1 cellular context compared by ENCODE assay signal in the genomic region with DNA sequence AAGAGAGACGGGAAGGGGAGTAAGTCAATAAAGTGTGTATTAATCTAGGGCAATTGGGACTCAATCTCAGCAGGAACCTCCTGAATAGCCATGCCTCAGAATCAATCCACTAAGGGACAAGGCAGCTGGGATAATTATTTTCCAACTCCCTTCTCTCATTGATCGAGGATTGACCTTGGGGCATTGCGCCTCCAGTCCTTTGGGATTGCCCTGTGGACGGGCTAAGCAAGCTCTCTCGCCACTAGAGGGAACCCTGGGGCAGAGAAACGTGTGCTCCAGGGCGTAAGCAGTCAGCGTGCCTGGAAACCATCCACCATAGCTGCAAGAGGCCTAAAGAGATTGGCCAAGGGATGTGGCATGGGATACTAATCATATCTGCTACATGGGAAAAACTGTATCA.
A peak's percentile ranks its signal among the peaks of the same experiment; 100 is the strongest.
TF ChIP-seq lines count a peak whose summit lies in the region.

No MANE protein-coding gene starts in this region.

TF ChIP-seq in HepG2, 621 proteins besides CTCF, POLR2A, EP300 and RAD21 (continued from another document and continues in another):
- TF ChIP-seq, protein P1, sequence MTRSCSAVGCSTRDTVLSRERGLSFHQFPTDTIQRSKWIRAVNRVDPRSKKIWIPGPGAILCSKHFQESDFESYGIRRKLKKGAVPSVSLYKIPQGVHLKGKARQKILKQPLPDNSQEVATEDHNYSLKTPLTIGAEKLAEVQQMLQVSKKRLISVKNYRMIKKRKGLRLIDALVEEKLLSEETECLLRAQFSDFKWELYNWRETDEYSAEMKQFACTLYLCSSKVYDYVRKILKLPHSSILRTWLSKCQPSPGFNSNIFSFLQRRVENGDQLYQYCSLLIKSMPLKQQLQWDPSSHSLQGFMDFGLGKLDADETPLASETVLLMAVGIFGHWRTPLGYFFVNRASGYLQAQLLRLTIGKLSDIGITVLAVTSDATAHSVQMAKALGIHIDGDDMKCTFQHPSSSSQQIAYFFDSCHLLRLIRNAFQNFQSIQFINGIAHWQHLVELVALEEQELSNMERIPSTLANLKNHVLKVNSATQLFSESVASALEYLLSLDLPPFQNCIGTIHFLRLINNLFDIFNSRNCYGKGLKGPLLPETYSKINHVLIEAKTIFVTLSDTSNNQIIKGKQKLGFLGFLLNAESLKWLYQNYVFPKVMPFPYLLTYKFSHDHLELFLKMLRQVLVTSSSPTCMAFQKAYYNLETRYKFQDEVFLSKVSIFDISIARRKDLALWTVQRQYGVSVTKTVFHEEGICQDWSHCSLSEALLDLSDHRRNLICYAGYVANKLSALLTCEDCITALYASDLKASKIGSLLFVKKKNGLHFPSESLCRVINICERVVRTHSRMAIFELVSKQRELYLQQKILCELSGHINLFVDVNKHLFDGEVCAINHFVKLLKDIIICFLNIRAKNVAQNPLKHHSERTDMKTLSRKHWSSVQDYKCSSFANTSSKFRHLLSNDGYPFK (CRISPR knock-in tag; IDR thresholded peaks at IDR 0.05; ENCODE audit: borderline replicate concordance): 0 out of 2 replicates have a peak, but pooled peaks have one; percentile 67
- TF ChIP-seq CREBL2 (CRISPR knock-in tag; IDR thresholded peaks at IDR 0.05; ENCODE audit: borderline replicate concordance) (no peak), CENPT (CRISPR knock-in tag; IDR thresholded peaks at IDR 0.05; ENCODE audit: low read depth) (no peak), IKZF4 (CRISPR knock-in tag; IDR thresholded peaks at IDR 0.05; ENCODE audit: borderline replicate concordance, low read depth, not compliant biosample characterization) (no peak), XBP1 (CRISPR knock-in tag; IDR thresholded peaks at IDR 0.05) (no peak), ZNF782 (CRISPR knock-in tag; IDR thresholded peaks at IDR 0.05; ENCODE audit: borderline replicate concordance) (no peak), ZNF781 (CRISPR knock-in tag; IDR thresholded peaks at IDR 0.05; ENCODE audit: borderline replicate concordance, not compliant biosample characterization) (no peak), MED13 (CRISPR knock-in tag; IDR thresholded peaks at IDR 0.05) (no peak), ZNF891 (CRISPR knock-in tag; IDR thresholded peaks at IDR 0.05) (no peak), MXD3 (CRISPR knock-in tag; IDR thresholded peaks at IDR 0.05) (no peak), POLR2G (IDR thresholded peaks at IDR 0.05; ENCODE audit: low read depth, low read length) (no peak), CBX2 (IDR thresholded peaks at IDR 0.05; ENCODE audit: low read depth, low read length) (no peak), CBX2 (CRISPR knock-in tag; IDR thresholded peaks at IDR 0.05; ENCODE audit: low read depth) (no peak), KDM5B (CRISPR knock-in tag; IDR thresholded peaks at IDR 0.05; ENCODE audit: borderline replicate concordance) (no peak; the same call in 1 of the 2 replicates), ELF1 (CRISPR knock-in tag; IDR thresholded peaks at IDR 0.05) (no peak), TEAD3 (CRISPR knock-in tag; optimal IDR thresholded peaks at IDR 0.05; ENCODE audit: borderline replicate concordance) (peak; percentile 80), ZNF34 (CRISPR knock-in tag; IDR thresholded peaks at IDR 0.05; ENCODE audit: borderline replicate concordance) (no peak), YY1 (IDR thresholded peaks at IDR 0.05; ENCODE audit: insufficient read depth, insufficient replicate concordance, low read depth, low read length) (peak; percentile 65), FLYWCH1 (CRISPR knock-in tag; IDR thresholded peaks at IDR 0.05) (no peak), FOSL1 (CRISPR knock-in tag; IDR thresholded peaks at IDR 0.05; ENCODE audit: borderline replicate concordance) (no peak), SCMH1 (CRISPR knock-in tag; IDR thresholded peaks at IDR 0.05; ENCODE audit: borderline replicate concordance) (no peak), ZNF180 (CRISPR knock-in tag; IDR thresholded peaks at IDR 0.05; ENCODE audit: borderline replicate concordance, low read depth) (no peak), ZNF224 (CRISPR knock-in tag; IDR thresholded peaks at IDR 0.05) (no peak), SAP130 (CRISPR knock-in tag; IDR thresholded peaks at IDR 0.05; ENCODE audit: low read depth) (peak; percentile 59), ZNF235 (CRISPR knock-in tag; IDR thresholded peaks at IDR 0.05; ENCODE audit: borderline replicate concordance) (no peak), CCDC6 (CRISPR knock-in tag; IDR thresholded peaks at IDR 0.05) (no peak), NR1H2 (CRISPR knock-in tag; IDR thresholded peaks at IDR 0.05; ENCODE audit: borderline replicate concordance, low read depth) (no peak), SRSF4 (IDR thresholded peaks at IDR 0.05; ENCODE audit: low read depth, low read length, poor library complexity, severe bottlenecking) (no peak), ZFP91 (CRISPR knock-in tag; IDR thresholded peaks at IDR 0.05; ENCODE audit: borderline replicate concordance) (no peak), ZFP62 (CRISPR knock-in tag; IDR thresholded peaks at IDR 0.05) (no peak), FOXA3 (CRISPR knock-in tag; IDR thresholded peaks at IDR 0.05) (peak; percentile 68), PATZ1 (CRISPR knock-in tag; IDR thresholded peaks at IDR 0.05) (0 out of 2 replicates have a peak, but pooled peaks have one; percentile 34), HDAC6 (IDR thresholded peaks at IDR 0.05; ENCODE audit: low read depth, low read length) (no peak)
- TF ChIP-seq, protein P2, sequence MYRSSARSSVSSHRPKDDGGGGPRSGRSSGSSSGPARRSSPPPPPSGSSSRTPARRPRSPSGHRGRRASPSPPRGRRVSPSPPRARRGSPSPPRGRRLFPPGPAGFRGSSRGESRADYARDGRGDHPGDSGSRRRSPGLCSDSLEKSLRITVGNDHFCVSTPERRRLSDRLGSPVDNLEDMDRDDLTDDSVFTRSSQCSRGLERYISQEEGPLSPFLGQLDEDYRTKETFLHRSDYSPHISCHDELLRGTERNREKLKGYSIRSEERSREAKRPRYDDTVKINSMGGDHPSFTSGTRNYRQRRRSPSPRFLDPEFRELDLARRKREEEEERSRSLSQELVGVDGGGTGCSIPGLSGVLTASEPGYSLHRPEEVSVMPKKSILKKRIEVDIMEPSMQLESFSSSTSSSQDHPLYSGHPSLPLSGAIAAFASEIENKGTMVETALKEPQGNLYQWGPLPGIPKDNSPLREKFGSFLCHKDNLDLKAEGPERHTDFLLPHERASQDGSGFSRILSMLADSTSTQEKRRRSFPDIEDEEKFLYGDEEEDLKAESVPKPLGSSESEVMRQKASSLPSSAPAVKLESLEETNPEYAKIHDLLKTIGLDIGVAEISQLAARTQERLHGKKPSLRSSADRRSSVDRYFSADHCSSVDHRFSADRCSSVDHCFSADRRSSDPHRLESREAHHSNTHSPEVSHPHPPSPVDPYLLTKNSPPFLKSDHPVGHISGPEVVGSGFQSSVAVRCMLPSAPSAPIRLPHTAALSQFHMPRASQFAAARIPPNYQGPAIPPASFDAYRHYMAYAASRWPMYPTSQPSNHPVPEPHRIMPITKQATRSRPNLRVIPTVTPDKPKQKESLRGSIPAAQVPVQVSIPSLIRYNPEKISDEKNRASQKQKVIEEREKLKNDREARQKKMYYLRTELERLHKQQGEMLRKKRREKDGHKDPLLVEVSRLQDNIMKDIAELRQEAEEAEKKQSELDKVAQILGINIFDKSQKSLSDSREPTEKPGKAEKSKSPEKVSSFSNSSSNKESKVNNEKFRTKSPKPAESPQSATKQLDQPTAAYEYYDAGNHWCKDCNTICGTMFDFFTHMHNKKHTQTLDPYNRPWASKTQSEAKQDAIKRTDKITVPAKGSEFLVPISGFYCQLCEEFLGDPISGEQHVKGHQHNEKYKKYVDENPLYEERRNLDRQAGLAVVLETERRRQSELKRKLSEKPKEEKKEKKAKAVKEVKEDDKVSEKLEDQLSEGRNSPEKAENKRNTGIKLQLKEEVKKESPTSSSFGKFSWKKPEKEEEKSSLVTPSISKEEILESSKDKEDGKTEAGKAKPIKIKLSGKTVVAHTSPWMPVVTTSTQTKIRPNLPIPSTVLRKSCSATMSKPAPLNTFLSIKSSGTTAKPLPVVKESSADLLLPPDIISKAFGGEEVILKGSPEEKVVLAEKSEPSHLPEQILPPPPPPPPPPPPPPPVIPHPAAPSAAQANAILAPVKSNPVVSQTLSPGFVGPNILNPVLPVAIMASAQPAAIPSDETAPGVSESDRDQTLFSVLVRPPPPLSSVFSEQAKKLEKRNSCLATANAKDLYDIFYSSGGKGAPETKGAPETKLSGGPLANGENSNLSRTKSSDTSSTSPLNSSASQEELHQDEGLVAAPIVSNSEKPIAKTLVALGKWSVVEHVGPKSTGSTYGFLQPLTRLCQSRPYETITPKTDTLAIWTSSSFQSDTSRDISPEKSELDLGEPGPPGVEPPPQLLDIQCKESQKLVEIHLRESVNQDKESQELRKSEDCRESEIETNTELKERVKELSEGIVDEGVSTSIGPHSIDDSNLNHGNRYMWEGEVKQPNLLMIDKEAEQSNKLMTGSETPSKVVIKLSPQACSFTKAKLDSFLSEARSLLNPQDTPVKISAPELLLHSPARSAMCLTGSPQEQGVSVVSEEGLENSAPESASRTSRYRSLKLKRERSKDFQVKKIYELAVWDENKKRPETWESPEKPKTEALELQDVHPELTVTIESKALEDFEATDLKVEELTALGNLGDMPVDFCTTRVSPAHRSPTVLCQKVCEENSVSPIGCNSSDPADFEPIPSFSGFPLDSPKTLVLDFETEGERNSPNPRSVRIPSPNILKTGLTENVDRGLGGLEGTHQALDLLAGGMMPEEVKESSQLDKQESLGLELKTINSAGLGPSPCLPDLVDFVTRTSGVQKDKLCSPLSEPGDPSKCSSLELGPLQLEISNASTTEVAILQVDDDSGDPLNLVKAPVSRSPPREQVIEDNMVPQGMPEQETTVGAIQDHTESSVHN (CRISPR knock-in tag; IDR thresholded peaks at IDR 0.05): no peak
- TF ChIP-seq, protein P3, sequence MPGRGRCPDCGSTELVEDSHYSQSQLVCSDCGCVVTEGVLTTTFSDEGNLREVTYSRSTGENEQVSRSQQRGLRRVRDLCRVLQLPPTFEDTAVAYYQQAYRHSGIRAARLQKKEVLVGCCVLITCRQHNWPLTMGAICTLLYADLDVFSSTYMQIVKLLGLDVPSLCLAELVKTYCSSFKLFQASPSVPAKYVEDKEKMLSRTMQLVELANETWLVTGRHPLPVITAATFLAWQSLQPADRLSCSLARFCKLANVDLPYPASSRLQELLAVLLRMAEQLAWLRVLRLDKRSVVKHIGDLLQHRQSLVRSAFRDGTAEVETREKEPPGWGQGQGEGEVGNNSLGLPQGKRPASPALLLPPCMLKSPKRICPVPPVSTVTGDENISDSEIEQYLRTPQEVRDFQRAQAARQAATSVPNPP (CRISPR knock-in tag; IDR thresholded peaks at IDR 0.05): no peak
- TF ChIP-seq, protein P4, sequence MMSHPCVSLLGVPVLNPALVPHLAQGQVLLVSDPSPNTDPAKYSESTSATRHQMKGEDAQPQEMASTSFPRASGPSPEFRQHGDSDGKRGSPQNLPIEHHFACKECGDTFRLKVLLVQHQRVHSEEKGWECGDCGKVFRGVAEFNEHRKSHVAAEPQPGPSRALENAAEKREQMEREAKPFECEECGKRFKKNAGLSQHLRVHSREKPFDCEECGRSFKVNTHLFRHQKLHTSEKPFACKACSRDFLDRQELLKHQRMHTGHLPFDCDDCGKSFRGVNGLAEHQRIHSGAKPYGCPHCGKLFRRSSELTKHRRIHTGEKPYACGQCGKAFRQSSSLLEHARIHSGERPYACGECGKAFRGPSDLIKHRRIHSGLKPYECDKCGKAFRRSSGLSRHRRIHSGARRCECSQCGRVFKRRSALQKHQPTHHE (CRISPR knock-in tag; IDR thresholded peaks at IDR 0.05; ENCODE audit: borderline replicate concordance): no peak
- TF ChIP-seq, protein P5, sequence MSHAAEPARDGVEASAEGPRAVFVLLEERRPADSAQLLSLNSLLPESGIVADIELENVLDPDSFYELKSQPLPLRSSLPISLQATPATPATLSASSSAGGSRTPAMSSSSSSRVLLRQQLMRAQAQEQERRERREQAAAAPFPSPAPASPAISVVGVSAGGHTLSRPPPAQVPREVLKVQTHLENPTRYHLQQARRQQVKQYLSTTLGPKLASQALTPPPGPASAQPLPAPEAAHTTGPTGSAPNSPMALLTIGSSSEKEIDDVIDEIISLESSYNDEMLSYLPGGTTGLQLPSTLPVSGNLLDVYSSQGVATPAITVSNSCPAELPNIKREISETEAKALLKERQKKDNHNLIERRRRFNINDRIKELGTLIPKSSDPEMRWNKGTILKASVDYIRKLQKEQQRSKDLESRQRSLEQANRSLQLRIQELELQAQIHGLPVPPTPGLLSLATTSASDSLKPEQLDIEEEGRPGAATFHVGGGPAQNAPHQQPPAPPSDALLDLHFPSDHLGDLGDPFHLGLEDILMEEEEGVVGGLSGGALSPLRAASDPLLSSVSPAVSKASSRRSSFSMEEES (CRISPR knock-in tag; IDR thresholded peaks at IDR 0.05): no peak
- TF ChIP-seq, protein P6, sequence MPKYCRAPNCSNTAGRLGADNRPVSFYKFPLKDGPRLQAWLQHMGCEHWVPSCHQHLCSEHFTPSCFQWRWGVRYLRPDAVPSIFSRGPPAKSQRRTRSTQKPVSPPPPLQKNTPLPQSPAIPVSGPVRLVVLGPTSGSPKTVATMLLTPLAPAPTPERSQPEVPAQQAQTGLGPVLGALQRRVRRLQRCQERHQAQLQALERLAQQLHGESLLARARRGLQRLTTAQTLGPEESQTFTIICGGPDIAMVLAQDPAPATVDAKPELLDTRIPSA (CRISPR knock-in tag; IDR thresholded peaks at IDR 0.05; ENCODE audit: borderline replicate concordance): no peak
